1 cellular context compared by ENCODE assay signal in genomic region chr2:71691747-71692455, GRCh38.
A peak's percentile ranks its signal among the peaks of the same experiment; 100 is the strongest.
TF ChIP-seq lines count a peak whose summit lies in the region.

No MANE protein-coding gene starts in this region.

TF ChIP-seq in H1, 55 proteins besides CTCF, POLR2A, EP300 and RAD21 (continued from another document):
- TF ChIP-seq CHD7 (IDR thresholded peaks at IDR 0.05; ENCODE audit: insufficient replicate concordance, low read length) (no peak), TBP (IDR thresholded peaks at IDR 0.05; ENCODE audit: low read depth, low read length) (0 out of 2 replicates have a peak, but pooled peaks have one; percentile 19), E2F6 (IDR thresholded peaks at IDR 0.05) (peak; percentile 74; the same call in 1 of the 2 replicates)
TF ChIP-seq in H1: peak in this region for 3.
